ENCODE assay signal across 22 cellular contexts in the genomic region with DNA sequence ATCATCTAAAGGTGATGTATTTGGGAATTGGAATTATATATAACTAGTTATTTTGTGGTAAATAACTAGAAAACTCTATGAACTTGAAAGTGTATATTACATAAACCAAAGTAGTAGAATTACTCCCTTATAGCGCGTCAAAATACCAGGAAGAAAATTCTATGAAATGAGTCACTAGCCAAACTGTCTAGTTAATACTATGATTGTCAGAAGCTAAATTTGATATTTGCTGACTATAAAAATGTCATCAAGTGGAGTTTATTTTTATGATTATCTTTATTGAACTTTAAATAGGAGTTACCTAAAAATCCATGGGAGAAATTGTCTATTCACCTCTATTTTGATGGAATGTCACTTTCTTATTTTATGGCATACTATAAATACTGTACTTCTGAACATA.
"Had no signal": no experiment of that assay in that cellular context is flagged by ENCODE, and none has a peak within 500 bp of the region (broad histone marks: within the 10 kb centered on the region; RNA-seq: fewer than 3 reads in every experiment).

No MANE protein-coding gene starts in this region.

- H3K27ac ChIP-seq: left ventricle myocardium inferior, ovary, right atrium auricular region, right lobe of liver, skin epidermis, spleen, suprapubic skin, thoracic aorta, tibial artery, upper lobe of right lung had no signal

- DNase-seq: kidney; left ventricle myocardium inferior; naive B cell; natural killer cell; ovary; right lobe of liver; spleen; stimulated activated CD4-positive, alpha-beta T cell treated with anti-CD3 and anti-CD28 coated beads, Interleukin-4, amount 100 ng/mL, for 24 hours; stimulated activated naive CD4-positive, alpha-beta T cell; tibial artery; trophoblast cell; upper lobe of right lung had no signal

- H3K4me1 Mint-ChIP-seq: naive B cell; stimulated activated effector memory CD8-positive, alpha-beta T cell treated with anti-CD3 and anti-CD28 coated beads, Interleukin-12 subunit alpha, Interleukin-12 subunit beta, amount 100 ng/mL, for 72 hours had no signal

- H3K4me3 ChIP-seq: left ventricle myocardium inferior, lung, ovary, right atrium auricular region, right lobe of liver, skin epidermis, spleen, suprapubic skin, thoracic aorta, tibial artery, upper lobe of right lung had no signal

- H3K4me1 ChIP-seq: left ventricle myocardium inferior, right atrium auricular region, right lobe of liver, suprapubic skin, tibial artery, upper lobe of right lung had no signal

- H3K27me3 ChIP-seq: ovary, right atrium auricular region, right lobe of liver, suprapubic skin, tibial artery, upper lobe of right lung had no signal

- ATAC-seq: upper lobe of right lung had no signal

- H3K36me3 ChIP-seq: left ventricle myocardium inferior, ovary, right atrium auricular region, right lobe of liver, spleen, suprapubic skin, thoracic aorta, tibial artery, upper lobe of right lung had no signal

- FAIRE-seq: kidney, urothelium cell line had no signal

- H3K9me3 Mint-ChIP-seq: mesothelial cell of epicardium; naive B cell; natural killer cell; stimulated activated effector memory CD8-positive, alpha-beta T cell treated with anti-CD3 and anti-CD28 coated beads, Interleukin-12 subunit alpha, Interleukin-12 subunit beta, amount 100 ng/mL, for 72 hours; stimulated activated naive CD8-positive, alpha-beta T cell treated with anti-CD3 and anti-CD28 coated beads, Interleukin-15, Interleukin-2, amounts not matched to agents 100 ng/mL and 50 ng/mL, for 24 hours had no signal

- H3K9me3 ChIP-seq: left ventricle myocardium inferior, ovary, right atrium auricular region, right lobe of liver, spleen, suprapubic skin, thoracic aorta, tibial artery, upper lobe of right lung had no signal

- H3K27ac Mint-ChIP-seq: mesothelial cell of epicardium; progenitor cell of endocrine pancreas; stimulated activated effector memory CD8-positive, alpha-beta T cell treated with anti-CD3 and anti-CD28 coated beads, Interleukin-12 subunit alpha, Interleukin-12 subunit beta, amount 100 ng/mL, for 72 hours; stimulated activated naive CD8-positive, alpha-beta T cell treated with anti-CD3 and anti-CD28 coated beads, Interleukin-15, Interleukin-2, amounts not matched to agents 100 ng/mL and 50 ng/mL, for 24 hours had no signal

- H3K4me3 Mint-ChIP-seq: mesothelial cell of epicardium; naive B cell; natural killer cell; stimulated activated effector memory CD8-positive, alpha-beta T cell treated with anti-CD3 and anti-CD28 coated beads, Interleukin-12 subunit alpha, Interleukin-12 subunit beta, amount 100 ng/mL, for 72 hours; stimulated activated naive CD8-positive, alpha-beta T cell treated with anti-CD3 and anti-CD28 coated beads, Interleukin-15, Interleukin-2, amounts not matched to agents 100 ng/mL and 50 ng/mL, for 24 hours had no signal

- H3K36me3 Mint-ChIP-seq: mesothelial cell of epicardium; naive B cell; natural killer cell; stimulated activated effector memory CD8-positive, alpha-beta T cell treated with anti-CD3 and anti-CD28 coated beads, Interleukin-12 subunit alpha, Interleukin-12 subunit beta, amount 100 ng/mL, for 72 hours had no signal
